In genomic region chr6:35993150-35993549, GRCh38 we compare ENCODE assay signal across 1 cellular context.
TF ChIP-seq lines count a peak whose summit lies in the region.

No MANE protein-coding gene starts in this region.

TF ChIP-seq in GM23338, 12 proteins besides CTCF, POLR2A, EP300 and RAD21 (continued from another document):
- TF ChIP-seq, protein P1, sequence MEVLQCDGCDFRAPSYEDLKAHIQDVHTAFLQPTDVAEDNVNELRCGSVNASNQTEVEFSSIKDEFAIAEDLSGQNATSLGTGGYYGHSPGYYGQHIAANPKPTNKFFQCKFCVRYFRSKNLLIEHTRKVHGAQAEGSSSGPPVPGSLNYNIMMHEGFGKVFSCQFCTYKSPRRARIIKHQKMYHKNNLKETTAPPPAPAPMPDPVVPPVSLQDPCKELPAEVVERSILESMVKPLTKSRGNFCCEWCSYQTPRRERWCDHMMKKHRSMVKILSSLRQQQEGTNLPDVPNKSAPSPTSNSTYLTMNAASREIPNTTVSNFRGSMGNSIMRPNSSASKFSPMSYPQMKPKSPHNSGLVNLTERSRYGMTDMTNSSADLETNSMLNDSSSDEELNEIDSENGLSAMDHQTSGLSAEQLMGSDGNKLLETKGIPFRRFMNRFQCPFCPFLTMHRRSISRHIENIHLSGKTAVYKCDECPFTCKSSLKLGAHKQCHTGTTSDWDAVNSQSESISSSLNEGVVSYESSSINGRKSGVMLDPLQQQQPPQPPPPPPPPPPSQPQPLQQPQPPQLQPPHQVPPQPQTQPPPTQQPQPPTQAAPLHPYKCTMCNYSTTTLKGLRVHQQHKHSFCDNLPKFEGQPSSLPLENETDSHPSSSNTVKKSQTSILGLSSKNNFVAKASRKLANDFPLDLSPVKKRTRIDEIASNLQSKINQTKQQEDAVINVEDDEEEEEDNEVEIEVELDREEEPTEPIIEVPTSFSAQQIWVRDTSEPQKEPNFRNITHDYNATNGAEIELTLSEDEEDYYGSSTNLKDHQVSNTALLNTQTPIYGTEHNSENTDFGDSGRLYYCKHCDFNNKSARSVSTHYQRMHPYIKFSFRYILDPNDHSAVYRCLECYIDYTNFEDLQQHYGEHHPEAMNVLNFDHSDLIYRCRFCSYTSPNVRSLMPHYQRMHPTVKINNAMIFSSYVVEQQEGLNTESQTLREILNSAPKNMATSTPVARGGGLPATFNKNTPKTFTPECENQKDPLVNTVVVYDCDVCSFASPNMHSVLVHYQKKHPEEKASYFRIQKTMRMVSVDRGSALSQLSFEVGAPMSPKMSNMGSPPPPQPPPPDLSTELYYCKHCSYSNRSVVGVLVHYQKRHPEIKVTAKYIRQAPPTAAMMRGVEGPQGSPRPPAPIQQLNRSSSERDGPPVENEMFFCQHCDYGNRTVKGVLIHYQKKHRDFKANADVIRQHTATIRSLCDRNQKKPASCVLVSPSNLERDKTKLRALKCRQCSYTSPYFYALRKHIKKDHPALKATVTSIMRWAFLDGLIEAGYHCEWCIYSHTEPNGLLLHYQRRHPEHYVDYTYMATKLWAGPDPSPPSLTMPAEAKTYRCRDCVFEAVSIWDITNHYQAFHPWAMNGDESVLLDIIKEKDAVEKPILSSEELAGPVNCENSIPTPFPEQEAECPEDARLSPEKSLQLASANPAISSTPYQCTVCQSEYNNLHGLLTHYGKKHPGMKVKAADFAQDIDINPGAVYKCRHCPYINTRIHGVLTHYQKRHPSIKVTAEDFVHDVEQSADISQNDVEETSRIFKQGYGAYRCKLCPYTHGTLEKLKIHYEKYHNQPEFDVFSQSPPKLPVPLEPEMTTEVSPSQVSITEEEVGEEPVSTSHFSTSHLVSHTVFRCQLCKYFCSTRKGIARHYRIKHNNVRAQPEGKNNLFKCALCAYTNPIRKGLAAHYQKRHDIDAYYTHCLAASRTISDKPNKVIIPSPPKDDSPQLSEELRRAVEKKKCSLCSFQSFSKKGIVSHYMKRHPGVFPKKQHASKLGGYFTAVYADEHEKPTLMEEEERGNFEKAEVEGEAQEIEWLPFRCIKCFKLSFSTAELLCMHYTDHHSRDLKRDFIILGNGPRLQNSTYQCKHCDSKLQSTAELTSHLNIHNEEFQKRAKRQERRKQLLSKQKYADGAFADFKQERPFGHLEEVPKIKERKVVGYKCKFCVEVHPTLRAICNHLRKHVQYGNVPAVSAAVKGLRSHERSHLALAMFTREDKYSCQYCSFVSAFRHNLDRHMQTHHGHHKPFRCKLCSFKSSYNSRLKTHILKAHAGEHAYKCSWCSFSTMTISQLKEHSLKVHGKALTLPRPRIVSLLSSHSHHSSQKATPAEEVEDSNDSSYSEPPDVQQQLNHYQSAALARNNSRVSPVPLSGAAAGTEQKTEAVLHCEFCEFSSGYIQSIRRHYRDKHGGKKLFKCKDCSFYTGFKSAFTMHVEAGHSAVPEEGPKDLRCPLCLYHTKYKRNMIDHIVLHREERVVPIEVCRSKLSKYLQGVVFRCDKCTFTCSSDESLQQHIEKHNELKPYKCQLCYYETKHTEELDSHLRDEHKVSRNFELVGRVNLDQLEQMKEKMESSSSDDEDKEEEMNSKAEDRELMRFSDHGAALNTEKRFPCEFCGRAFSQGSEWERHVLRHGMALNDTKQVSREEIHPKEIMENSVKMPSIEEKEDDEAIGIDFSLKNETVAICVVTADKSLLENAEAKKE (CRISPR knock-in tag; IDR thresholded peaks at IDR 0.05) = no peak
- TF ChIP-seq EZH2 (IDR thresholded peaks at IDR 0.05; ENCODE audit: low read depth, unreplicated experiment) (no peak), ZNF331 (CRISPR knock-in tag; IDR thresholded peaks at IDR 0.05; ENCODE audit: low read depth) (no peak)
- TF ChIP-seq, protein P2, sequence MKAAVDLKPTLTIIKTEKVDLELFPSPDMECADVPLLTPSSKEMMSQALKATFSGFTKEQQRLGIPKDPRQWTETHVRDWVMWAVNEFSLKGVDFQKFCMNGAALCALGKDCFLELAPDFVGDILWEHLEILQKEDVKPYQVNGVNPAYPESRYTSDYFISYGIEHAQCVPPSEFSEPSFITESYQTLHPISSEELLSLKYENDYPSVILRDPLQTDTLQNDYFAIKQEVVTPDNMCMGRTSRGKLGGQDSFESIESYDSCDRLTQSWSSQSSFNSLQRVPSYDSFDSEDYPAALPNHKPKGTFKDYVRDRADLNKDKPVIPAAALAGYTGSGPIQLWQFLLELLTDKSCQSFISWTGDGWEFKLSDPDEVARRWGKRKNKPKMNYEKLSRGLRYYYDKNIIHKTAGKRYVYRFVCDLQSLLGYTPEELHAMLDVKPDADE (IDR thresholded peaks at IDR 0.05) = no peak
